1 cellular context compared by ENCODE assay signal in the genomic region with DNA sequence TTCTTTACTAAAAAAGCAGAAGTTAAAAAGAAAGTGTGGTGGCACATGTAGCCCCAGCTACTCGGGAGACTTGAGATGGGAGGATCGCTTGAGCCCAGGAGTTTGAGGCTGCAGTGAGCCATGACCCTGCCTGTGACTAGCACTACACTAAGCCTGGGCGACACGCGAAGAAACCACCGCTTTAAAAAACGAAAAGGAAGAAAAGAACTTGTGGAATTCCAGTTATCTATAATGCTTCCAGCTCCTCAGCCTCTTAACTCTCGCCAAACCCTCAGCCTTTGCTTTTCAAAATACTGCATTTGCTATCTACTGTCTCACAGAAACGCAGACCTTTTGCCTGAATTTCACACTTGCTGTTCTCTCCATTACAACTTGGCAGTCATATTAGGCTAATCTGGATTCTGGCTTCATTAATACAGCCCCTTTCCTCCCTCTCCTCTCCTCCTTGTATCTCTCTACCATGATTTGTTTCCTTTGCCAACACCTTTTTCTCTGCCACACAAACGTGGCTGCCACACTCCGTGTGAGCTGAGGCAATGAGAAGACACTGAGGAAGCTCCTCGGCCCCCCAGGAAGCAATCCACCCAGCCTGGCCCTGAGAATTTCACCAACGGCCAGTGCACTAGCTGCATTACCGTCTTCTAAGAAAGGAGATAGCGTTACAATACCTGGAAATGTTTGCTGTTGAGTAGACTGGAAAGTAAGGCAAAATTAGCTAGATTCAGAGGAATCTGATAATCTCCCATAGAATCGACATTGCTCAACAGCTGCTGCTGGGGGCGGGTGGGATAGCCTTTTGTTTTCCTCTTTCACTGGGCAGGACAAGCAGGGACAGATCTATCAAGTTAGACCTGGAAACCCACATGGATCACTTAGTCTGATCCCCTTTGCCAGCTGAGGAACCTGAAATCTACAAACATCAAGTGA.
TF ChIP-seq lines count a peak whose summit lies in the region.

No MANE protein-coding gene starts in this region.

TF ChIP-seq in K562, 482 proteins besides CTCF, POLR2A, EP300 and RAD21 (continued from another document and continues in another):
- TF ChIP-seq, protein P1, sequence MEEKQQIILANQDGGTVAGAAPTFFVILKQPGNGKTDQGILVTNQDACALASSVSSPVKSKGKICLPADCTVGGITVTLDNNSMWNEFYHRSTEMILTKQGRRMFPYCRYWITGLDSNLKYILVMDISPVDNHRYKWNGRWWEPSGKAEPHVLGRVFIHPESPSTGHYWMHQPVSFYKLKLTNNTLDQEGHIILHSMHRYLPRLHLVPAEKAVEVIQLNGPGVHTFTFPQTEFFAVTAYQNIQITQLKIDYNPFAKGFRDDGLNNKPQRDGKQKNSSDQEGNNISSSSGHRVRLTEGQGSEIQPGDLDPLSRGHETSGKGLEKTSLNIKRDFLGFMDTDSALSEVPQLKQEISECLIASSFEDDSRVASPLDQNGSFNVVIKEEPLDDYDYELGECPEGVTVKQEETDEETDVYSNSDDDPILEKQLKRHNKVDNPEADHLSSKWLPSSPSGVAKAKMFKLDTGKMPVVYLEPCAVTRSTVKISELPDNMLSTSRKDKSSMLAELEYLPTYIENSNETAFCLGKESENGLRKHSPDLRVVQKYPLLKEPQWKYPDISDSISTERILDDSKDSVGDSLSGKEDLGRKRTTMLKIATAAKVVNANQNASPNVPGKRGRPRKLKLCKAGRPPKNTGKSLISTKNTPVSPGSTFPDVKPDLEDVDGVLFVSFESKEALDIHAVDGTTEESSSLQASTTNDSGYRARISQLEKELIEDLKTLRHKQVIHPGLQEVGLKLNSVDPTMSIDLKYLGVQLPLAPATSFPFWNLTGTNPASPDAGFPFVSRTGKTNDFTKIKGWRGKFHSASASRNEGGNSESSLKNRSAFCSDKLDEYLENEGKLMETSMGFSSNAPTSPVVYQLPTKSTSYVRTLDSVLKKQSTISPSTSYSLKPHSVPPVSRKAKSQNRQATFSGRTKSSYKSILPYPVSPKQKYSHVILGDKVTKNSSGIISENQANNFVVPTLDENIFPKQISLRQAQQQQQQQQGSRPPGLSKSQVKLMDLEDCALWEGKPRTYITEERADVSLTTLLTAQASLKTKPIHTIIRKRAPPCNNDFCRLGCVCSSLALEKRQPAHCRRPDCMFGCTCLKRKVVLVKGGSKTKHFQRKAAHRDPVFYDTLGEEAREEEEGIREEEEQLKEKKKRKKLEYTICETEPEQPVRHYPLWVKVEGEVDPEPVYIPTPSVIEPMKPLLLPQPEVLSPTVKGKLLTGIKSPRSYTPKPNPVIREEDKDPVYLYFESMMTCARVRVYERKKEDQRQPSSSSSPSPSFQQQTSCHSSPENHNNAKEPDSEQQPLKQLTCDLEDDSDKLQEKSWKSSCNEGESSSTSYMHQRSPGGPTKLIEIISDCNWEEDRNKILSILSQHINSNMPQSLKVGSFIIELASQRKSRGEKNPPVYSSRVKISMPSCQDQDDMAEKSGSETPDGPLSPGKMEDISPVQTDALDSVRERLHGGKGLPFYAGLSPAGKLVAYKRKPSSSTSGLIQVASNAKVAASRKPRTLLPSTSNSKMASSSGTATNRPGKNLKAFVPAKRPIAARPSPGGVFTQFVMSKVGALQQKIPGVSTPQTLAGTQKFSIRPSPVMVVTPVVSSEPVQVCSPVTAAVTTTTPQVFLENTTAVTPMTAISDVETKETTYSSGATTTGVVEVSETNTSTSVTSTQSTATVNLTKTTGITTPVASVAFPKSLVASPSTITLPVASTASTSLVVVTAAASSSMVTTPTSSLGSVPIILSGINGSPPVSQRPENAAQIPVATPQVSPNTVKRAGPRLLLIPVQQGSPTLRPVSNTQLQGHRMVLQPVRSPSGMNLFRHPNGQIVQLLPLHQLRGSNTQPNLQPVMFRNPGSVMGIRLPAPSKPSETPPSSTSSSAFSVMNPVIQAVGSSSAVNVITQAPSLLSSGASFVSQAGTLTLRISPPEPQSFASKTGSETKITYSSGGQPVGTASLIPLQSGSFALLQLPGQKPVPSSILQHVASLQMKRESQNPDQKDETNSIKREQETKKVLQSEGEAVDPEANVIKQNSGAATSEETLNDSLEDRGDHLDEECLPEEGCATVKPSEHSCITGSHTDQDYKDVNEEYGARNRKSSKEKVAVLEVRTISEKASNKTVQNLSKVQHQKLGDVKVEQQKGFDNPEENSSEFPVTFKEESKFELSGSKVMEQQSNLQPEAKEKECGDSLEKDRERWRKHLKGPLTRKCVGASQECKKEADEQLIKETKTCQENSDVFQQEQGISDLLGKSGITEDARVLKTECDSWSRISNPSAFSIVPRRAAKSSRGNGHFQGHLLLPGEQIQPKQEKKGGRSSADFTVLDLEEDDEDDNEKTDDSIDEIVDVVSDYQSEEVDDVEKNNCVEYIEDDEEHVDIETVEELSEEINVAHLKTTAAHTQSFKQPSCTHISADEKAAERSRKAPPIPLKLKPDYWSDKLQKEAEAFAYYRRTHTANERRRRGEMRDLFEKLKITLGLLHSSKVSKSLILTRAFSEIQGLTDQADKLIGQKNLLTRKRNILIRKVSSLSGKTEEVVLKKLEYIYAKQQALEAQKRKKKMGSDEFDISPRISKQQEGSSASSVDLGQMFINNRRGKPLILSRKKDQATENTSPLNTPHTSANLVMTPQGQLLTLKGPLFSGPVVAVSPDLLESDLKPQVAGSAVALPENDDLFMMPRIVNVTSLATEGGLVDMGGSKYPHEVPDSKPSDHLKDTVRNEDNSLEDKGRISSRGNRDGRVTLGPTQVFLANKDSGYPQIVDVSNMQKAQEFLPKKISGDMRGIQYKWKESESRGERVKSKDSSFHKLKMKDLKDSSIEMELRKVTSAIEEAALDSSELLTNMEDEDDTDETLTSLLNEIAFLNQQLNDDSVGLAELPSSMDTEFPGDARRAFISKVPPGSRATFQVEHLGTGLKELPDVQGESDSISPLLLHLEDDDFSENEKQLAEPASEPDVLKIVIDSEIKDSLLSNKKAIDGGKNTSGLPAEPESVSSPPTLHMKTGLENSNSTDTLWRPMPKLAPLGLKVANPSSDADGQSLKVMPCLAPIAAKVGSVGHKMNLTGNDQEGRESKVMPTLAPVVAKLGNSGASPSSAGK (IDR thresholded peaks at IDR 0.05): peak; percentile 36; the same call in 1 of the 2 replicates
- no peak; the same call in 1 of the 2 replicates for TF ChIP-seq TAL1 (IDR thresholded peaks at IDR 0.05)
- TF ChIP-seq SMC3 (conservative IDR thresholded peaks at IDR 0.05; ENCODE audit: insufficient read depth, low read depth, low read length): no peak
- TF ChIP-seq, protein P2, sequence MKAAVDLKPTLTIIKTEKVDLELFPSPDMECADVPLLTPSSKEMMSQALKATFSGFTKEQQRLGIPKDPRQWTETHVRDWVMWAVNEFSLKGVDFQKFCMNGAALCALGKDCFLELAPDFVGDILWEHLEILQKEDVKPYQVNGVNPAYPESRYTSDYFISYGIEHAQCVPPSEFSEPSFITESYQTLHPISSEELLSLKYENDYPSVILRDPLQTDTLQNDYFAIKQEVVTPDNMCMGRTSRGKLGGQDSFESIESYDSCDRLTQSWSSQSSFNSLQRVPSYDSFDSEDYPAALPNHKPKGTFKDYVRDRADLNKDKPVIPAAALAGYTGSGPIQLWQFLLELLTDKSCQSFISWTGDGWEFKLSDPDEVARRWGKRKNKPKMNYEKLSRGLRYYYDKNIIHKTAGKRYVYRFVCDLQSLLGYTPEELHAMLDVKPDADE (conservative IDR thresholded peaks at IDR 0.05; ENCODE audit: control insufficient read depth, low read depth, low read length): no peak
- peak; percentile 39; the same call in 1 of the 2 replicates for TF ChIP-seq FOXM1 (IDR thresholded peaks at IDR 0.05; ENCODE audit: low read depth)
- no peak for TF ChIP-seq FOXM1 (CRISPR knock-in tag; IDR thresholded peaks at IDR 0.05; ENCODE audit: low read depth)
- TF ChIP-seq BMI1 (IDR thresholded peaks at IDR 0.05; ENCODE audit: low read length): no peak
- no peak for TF ChIP-seq ARNT (IDR thresholded peaks at IDR 0.05)
- TF ChIP-seq, protein P3, sequence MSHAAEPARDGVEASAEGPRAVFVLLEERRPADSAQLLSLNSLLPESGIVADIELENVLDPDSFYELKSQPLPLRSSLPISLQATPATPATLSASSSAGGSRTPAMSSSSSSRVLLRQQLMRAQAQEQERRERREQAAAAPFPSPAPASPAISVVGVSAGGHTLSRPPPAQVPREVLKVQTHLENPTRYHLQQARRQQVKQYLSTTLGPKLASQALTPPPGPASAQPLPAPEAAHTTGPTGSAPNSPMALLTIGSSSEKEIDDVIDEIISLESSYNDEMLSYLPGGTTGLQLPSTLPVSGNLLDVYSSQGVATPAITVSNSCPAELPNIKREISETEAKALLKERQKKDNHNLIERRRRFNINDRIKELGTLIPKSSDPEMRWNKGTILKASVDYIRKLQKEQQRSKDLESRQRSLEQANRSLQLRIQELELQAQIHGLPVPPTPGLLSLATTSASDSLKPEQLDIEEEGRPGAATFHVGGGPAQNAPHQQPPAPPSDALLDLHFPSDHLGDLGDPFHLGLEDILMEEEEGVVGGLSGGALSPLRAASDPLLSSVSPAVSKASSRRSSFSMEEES (CRISPR knock-in tag; IDR thresholded peaks at IDR 0.05): no peak
- TF ChIP-seq POLR2B (IDR thresholded peaks at IDR 0.05; ENCODE audit: low read depth, partially characterized antibody): peak; percentile 65
- TF ChIP-seq IFI16 (CRISPR knock-in tag; IDR thresholded peaks at IDR 0.05): no peak
- TF ChIP-seq NCOR1 (IDR thresholded peaks at IDR 0.05): peak; percentile 65
- TF ChIP-seq, protein P4, sequence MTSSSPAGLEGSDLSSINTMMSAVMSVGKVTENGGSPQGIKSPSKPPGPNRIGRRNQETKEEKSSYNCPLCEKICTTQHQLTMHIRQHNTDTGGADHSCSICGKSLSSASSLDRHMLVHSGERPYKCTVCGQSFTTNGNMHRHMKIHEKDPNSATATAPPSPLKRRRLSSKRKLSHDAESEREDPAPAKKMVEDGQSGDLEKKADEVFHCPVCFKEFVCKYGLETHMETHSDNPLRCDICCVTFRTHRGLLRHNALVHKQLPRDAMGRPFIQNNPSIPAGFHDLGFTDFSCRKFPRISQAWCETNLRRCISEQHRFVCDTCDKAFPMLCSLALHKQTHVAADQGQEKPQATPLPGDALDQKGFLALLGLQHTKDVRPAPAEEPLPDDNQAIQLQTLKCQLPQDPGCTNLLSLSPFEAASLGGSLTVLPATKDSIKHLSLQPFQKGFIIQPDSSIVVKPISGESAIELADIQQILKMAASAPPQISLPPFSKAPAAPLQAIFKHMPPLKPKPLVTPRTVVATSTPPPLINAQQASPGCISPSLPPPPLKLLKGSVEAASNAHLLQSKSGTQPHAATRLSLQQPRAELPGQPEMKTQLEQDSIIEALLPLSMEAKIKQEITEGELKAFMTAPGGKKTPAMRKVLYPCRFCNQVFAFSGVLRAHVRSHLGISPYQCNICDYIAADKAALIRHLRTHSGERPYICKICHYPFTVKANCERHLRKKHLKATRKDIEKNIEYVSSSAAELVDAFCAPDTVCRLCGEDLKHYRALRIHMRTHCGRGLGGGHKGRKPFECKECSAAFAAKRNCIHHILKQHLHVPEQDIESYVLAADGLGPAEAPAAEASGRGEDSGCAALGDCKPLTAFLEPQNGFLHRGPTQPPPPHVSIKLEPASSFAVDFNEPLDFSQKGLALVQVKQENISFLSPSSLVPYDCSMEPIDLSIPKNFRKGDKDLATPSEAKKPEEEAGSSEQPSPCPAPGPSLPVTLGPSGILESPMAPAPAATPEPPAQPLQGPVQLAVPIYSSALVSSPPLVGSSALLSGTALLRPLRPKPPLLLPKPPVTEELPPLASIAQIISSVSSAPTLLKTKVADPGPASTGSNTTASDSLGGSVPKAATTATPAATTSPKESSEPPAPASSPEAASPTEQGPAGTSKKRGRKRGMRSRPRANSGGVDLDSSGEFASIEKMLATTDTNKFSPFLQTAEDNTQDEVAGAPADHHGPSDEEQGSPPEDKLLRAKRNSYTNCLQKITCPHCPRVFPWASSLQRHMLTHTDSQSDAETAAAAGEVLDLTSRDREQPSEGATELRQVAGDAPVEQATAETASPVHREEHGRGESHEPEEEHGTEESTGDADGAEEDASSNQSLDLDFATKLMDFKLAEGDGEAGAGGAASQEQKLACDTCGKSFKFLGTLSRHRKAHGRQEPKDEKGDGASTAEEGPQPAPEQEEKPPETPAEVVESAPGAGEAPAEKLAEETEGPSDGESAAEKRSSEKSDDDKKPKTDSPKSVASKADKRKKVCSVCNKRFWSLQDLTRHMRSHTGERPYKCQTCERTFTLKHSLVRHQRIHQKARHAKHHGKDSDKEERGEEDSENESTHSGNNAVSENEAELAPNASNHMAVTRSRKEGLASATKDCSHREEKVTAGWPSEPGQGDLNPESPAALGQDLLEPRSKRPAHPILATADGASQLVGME (CRISPR knock-in tag; IDR thresholded peaks at IDR 0.05): no peak
- TF ChIP-seq MCM5 (IDR thresholded peaks at IDR 0.05; ENCODE audit: low read depth): no peak
- TF ChIP-seq ZNF589 (CRISPR knock-in tag; IDR thresholded peaks at IDR 0.05; ENCODE audit: low read depth): peak; percentile 92
- no peak for TF ChIP-seq BRF1 (IDR thresholded peaks at IDR 0.05; ENCODE audit: borderline replicate concordance, extremely low read depth, insufficient read length)
- peak; percentile 28; the same call in 1 of the 2 replicates for TF ChIP-seq LARP7 (IDR thresholded peaks at IDR 0.05)
- TF ChIP-seq, protein P5, sequence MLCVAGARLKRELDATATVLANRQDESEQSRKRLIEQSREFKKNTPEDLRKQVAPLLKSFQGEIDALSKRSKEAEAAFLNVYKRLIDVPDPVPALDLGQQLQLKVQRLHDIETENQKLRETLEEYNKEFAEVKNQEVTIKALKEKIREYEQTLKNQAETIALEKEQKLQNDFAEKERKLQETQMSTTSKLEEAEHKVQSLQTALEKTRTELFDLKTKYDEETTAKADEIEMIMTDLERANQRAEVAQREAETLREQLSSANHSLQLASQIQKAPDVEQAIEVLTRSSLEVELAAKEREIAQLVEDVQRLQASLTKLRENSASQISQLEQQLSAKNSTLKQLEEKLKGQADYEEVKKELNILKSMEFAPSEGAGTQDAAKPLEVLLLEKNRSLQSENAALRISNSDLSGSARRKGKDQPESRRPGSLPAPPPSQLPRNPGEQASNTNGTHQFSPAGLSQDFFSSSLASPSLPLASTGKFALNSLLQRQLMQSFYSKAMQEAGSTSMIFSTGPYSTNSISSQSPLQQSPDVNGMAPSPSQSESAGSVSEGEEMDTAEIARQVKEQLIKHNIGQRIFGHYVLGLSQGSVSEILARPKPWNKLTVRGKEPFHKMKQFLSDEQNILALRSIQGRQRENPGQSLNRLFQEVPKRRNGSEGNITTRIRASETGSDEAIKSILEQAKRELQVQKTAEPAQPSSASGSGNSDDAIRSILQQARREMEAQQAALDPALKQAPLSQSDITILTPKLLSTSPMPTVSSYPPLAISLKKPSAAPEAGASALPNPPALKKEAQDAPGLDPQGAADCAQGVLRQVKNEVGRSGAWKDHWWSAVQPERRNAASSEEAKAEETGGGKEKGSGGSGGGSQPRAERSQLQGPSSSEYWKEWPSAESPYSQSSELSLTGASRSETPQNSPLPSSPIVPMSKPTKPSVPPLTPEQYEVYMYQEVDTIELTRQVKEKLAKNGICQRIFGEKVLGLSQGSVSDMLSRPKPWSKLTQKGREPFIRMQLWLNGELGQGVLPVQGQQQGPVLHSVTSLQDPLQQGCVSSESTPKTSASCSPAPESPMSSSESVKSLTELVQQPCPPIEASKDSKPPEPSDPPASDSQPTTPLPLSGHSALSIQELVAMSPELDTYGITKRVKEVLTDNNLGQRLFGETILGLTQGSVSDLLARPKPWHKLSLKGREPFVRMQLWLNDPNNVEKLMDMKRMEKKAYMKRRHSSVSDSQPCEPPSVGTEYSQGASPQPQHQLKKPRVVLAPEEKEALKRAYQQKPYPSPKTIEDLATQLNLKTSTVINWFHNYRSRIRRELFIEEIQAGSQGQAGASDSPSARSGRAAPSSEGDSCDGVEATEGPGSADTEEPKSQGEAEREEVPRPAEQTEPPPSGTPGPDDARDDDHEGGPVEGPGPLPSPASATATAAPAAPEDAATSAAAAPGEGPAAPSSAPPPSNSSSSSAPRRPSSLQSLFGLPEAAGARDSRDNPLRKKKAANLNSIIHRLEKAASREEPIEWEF (CRISPR knock-in tag; IDR thresholded peaks at IDR 0.05): no peak
- TF ChIP-seq, protein P6, sequence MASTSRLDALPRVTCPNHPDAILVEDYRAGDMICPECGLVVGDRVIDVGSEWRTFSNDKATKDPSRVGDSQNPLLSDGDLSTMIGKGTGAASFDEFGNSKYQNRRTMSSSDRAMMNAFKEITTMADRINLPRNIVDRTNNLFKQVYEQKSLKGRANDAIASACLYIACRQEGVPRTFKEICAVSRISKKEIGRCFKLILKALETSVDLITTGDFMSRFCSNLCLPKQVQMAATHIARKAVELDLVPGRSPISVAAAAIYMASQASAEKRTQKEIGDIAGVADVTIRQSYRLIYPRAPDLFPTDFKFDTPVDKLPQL (IDR thresholded peaks at IDR 0.05; ENCODE audit: extremely low read depth, insufficient read length): no peak
